Comparison of ENCODE assay signal across 1 cellular context in the genomic region with DNA sequence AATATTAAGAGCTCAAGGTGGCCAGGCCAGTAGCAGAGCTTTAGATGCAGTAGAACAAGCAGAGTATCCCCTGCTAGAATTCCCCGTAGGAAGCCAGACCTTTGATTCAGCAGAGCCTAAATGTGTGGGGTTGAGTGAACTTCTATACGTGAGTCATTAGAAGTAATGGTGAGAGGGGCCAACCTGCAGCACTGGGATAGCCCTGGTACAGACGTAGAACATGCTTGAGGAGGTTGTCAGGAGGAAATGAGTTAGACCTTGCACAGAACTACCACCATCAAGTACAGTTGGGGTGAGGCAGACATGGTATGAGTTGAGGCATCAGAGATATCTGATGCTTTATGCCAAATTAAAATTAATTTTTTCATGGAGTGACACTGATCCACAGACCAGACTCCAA.
TF ChIP-seq lines count a peak whose summit lies in the region.

No MANE protein-coding gene starts in this region.

TF ChIP-seq in H1, 55 proteins besides CTCF, POLR2A, EP300 and RAD21:
- TF ChIP-seq NRF1 (IDR thresholded peaks at IDR 0.05; ENCODE audit: low read depth, low read length) (no peak), EGR1 (IDR thresholded peaks at IDR 0.05; ENCODE audit: borderline replicate concordance, low read depth, low read length) (no peak), BACH1 (IDR thresholded peaks at IDR 0.05; ENCODE audit: low read length) (no peak), BRCA1 (IDR thresholded peaks at IDR 0.05; ENCODE audit: low read depth, low read length) (no peak), GTF2F1 (IDR thresholded peaks at IDR 0.05; ENCODE audit: borderline replicate concordance, low read depth, low read length) (no peak)
